10 cellular contexts compared by ENCODE assay signal in genomic region chr7:17275749-17276671, GRCh38. TPM values are rescaled to one million over a fixed set of nuclear protein-coding genes. Genes with fewer than 3 reads are reported as not detected.
DNase-seq lines count a peak whose midpoint lies in the region; ATAC-seq and TF ChIP-seq lines count a peak whose summit lies in the region.
"Had no signal": no experiment of that assay in that cellular context is flagged by ENCODE, and none has a peak within 500 bp of the region (broad histone marks: within the 10 kb centered on the region; RNA-seq: fewer than 3 reads in every experiment).

No MANE protein-coding gene starts in this region.

- H2BK120ac ChIP-seq in mesenchymal stem cell (ENCODE audit: low read depth, low read length) = no peak overlapping the region
- H2BK120ac ChIP-seq in neuronal stem cell (ENCODE audit: low read depth, low read length) = no peak overlapping the region

- H3K23ac ChIP-seq in mesenchymal stem cell (ENCODE audit: low read length in 2 of 2) (no peak overlapping the region), neuronal stem cell (ENCODE audit: low read depth, low read length, poor library complexity) (no peak overlapping the region)

- H2AK5ac ChIP-seq in mesenchymal stem cell (ENCODE audit: low read length, severe bottlenecking) = peak overlapping the region; percentile 94
- H2AK5ac ChIP-seq in neuronal stem cell (ENCODE audit: low read depth, low read length) = no peak overlapping the region

- H3K9ac ChIP-seq in mesenchymal stem cell (ENCODE audit: low read length) (peak overlapping the region; percentile 74), neuronal stem cell (ENCODE audit: low read depth, low read length, poor library complexity) (no peak overlapping the region)

- H3K4me3 ChIP-seq in choroid plexus epithelial cell (ENCODE audit: low read depth, low read length) (no peak overlapping the region), mesenchymal stem cell (ENCODE audit: insufficient read depth in 1 of 2, low read depth in 1 of 2, low read length in 2 of 2) (peak overlapping the region in 1 of 2 experiments; percentile 48), neuronal stem cell (ENCODE audit: low read length in 2 of 2) (no peak overlapping the region)

- H4K91ac ChIP-seq in mesenchymal stem cell (ENCODE audit: low read length) = no peak overlapping the region
- no peak overlapping the region for H4K91ac ChIP-seq in neuronal stem cell (ENCODE audit: low read depth, low read length, poor library complexity)

- H3K27me3 ChIP-seq in mesenchymal stem cell (ENCODE audit: control insufficient read depth in 1 of 2, insufficient read depth in 1 of 2, low read length in 2 of 2) (no peaks in the 10 kb centered on the region), neuronal stem cell (ENCODE audit: control insufficient read depth in 3 of 3, insufficient read depth in 3 of 3, low read depth in 1 of 3, low read length in 3 of 3) (no peaks in the 10 kb centered on the region)

- H4K8ac ChIP-seq in mesenchymal stem cell (ENCODE audit: low read length) (no peak overlapping the region), neuronal stem cell (ENCODE audit: low read depth, low read length) (no peak overlapping the region)

- H2AFZ ChIP-seq in mesenchymal stem cell (ENCODE audit: low read depth, low read length) (no peak overlapping the region), neuronal stem cell (ENCODE audit: low read length) (no peak overlapping the region)

- peaks cover 2% of the 10 kb centered on the region for H3K4me1 ChIP-seq in mesenchymal stem cell (ENCODE audit: control insufficient read depth, insufficient read depth, low read depth, low read length)
- H3K4me1 ChIP-seq in neuronal stem cell (ENCODE audit: control insufficient read depth in 2 of 2, insufficient read depth in 1 of 2, low read depth in 1 of 2, low read length in 2 of 2) = no peaks in the 10 kb centered on the region

- CTCF ChIA-PET in T-cell (lab: Charles Lee) = interaction anchor here in 1 of 2 donors (0.6 kb wide), 1 partner anchor 862 kb away, joined by 6 read pairs; no protein-coding TSS in a partner anchor

- H3K36me3 ChIP-seq in mesenchymal stem cell (ENCODE audit: control insufficient read depth in 1 of 2, insufficient read depth in 2 of 2, low read depth in 1 of 2, low read length in 2 of 2) (no peaks in the 10 kb centered on the region), neuronal stem cell (replicated peaks in 1 of 2; ENCODE audit: control insufficient read depth in 2 of 2, insufficient read depth in 2 of 2, low read length in 2 of 2) (no peaks in the 10 kb centered on the region)

- 36% methylated on average over 1 of the region's 4 CpGs for WGBS in mesenchymal stem cell
- no CpG with 5 or more reads among the region's 4 CpGs for WGBS in neuronal stem cell (ENCODE audit: extremely low coverage in 2 of 2, insufficient read length in 2 of 2, insufficient replicate concordance in 1 of 2), 2 donors

- H3K9me3 Mint-ChIP-seq in natural killer cell treated with Interleukin-12 subunit alpha and Interleukin-12 subunit beta and Interleukin-15 and Interleukin-18, amount 100 ng/mL, for 72 hours = peaks cover 13% of the 10 kb centered on the region
- no peaks in the 10 kb centered on the region for H3K9me3 Mint-ChIP-seq in natural killer cell
- H3K9me3 Mint-ChIP-seq in T-cell = peaks cover 0 to 8% (median 5%) of the 10 kb centered on the region in 3 donors

- H3K18ac ChIP-seq in mesenchymal stem cell (ENCODE audit: low read depth in 1 of 2, low read length in 2 of 2) = peak overlapping the region in 1 of 2 experiments; percentile 66
- no peak overlapping the region for H3K18ac ChIP-seq in neuronal stem cell (ENCODE audit: low read length)

- H3K36me3 Mint-ChIP-seq in natural killer cell treated with Interleukin-12 subunit alpha and Interleukin-12 subunit beta and Interleukin-15 and Interleukin-18, amount 100 ng/mL, for 72 hours = peaks cover 8% of the 10 kb centered on the region
- no peaks in the 10 kb centered on the region for H3K36me3 Mint-ChIP-seq in natural killer cell
- peaks cover 9% of the 10 kb centered on the region for H3K36me3 Mint-ChIP-seq in T-cell

- peaks cover 20% of the 10 kb centered on the region in 2 donors for H3K4me1 Mint-ChIP-seq in natural killer cell treated with Interleukin-12 subunit alpha and Interleukin-12 subunit beta and Interleukin-15 and Interleukin-18, amount 100 ng/mL, for 72 hours (ENCODE audit: low read depth in 2 of 2)
- H3K4me1 Mint-ChIP-seq in natural killer cell (peaks cover 13 to 16% of the 10 kb centered on the region in 2 donors), T-cell (peaks cover 12 to 18% (median 14%) of the 10 kb centered on the region in 3 donors)

- H3K9me3 ChIP-seq in mesenchymal stem cell (ENCODE audit: control insufficient read depth, low read length) (peaks cover 16% of the 10 kb centered on the region), neuronal stem cell (replicated peaks in 1 of 2; ENCODE audit: control insufficient read depth in 2 of 2, insufficient read depth in 1 of 2, low read depth in 1 of 2, low read length in 2 of 2) (peaks cover 2 to 6% of the 10 kb centered on the region in 2 donors)

- intact Hi-C loops in natural killer cell (cut with micrococcal nuclease) = no loop called here

- H2BK15ac ChIP-seq in mesenchymal stem cell (ENCODE audit: low read depth, poor library complexity, severe bottlenecking) (no peak overlapping the region), neuronal stem cell (ENCODE audit: low read length) (no peak overlapping the region)

- no peak for ATAC-seq in natural killer cell treated with Interleukin-12 subunit alpha and Interleukin-12 subunit beta and Interleukin-15 and Interleukin-18, amount 100 ng/mL, for 72 hours
- no peak for ATAC-seq in natural killer cell
- ATAC-seq in T-cell (replicated peaks in 1 of 4) = no peak
- no peak for ATAC-seq in GM18520 (IDR thresholded peaks at IDR 0.05; ENCODE audit: unreplicated experiment)

- peaks cover under 1 to 8% of the 10 kb centered on the region in 2 donors for H3K27me3 Mint-ChIP-seq in natural killer cell treated with Interleukin-12 subunit alpha and Interleukin-12 subunit beta and Interleukin-15 and Interleukin-18, amount 100 ng/mL, for 72 hours
- H3K27me3 Mint-ChIP-seq in natural killer cell (ENCODE audit: low read depth in 2 of 2) = peaks cover 0 to 10% of the 10 kb centered on the region in 2 donors
- no peaks in the 10 kb centered on the region for H3K27me3 Mint-ChIP-seq in T-cell

- peak overlapping the region; percentile 5 to 9 for H3K27ac Mint-ChIP-seq in natural killer cell treated with Interleukin-12 subunit alpha and Interleukin-12 subunit beta and Interleukin-15 and Interleukin-18, amount 100 ng/mL, for 72 hours
- H3K27ac Mint-ChIP-seq in natural killer cell (no peak overlapping the region), T-cell (no peak overlapping the region)

- H3K4me2 ChIP-seq in mesenchymal stem cell (ENCODE audit: low read length, poor library complexity, severe bottlenecking) = no peak overlapping the region
- H3K4me2 ChIP-seq in neuronal stem cell (ENCODE audit: insufficient read depth, low read length, poor library complexity, severe bottlenecking) = no peak overlapping the region

- no peak overlapping the region for H3K4me3 Mint-ChIP-seq in natural killer cell treated with Interleukin-12 subunit alpha and Interleukin-12 subunit beta and Interleukin-15 and Interleukin-18, amount 100 ng/mL, for 72 hours
- no peak overlapping the region for H3K4me3 Mint-ChIP-seq in natural killer cell
- no peak overlapping the region for H3K4me3 Mint-ChIP-seq in T-cell

- H2BK12ac ChIP-seq in mesenchymal stem cell (ENCODE audit: low read length in 2 of 2) (peak overlapping the region in 1 of 2 experiments; percentile 96), neuronal stem cell (ENCODE audit: low read length) (no peak overlapping the region)

- H3K27ac ChIP-seq in mesenchymal stem cell (ENCODE audit: low read length, poor library complexity, severe bottlenecking) (peak overlapping the region; percentile 99), neuronal stem cell (replicated peaks; ENCODE audit: low read length) (no peak overlapping the region)
- H3K27ac ChIP-seq: C4-2B had no signal

- TF ChIP-seq CTCF in natural killer cell (IDR thresholded peaks at IDR 0.05) = no peak
- TF ChIP-seq CTCF in choroid plexus epithelial cell (conservative IDR thresholded peaks at IDR 0.05; ENCODE audit: low read depth, low read length) = no peak

- H3K14ac ChIP-seq in mesenchymal stem cell (ENCODE audit: low read length in 2 of 2) (no peak overlapping the region), neuronal stem cell (ENCODE audit: low read length) (no peak overlapping the region)

- H2BK5ac ChIP-seq in mesenchymal stem cell (ENCODE audit: low read depth, low read length, poor library complexity, severe bottlenecking) (no peak overlapping the region), neuronal stem cell (ENCODE audit: low read length) (no peak overlapping the region)

- peaks cover 3% of the 10 kb centered on the region for H3K79me1 ChIP-seq in mesenchymal stem cell (replicated peaks; ENCODE audit: low read length, poor library complexity, severe bottlenecking)
- no peaks in the 10 kb centered on the region for H3K79me1 ChIP-seq in neuronal stem cell (ENCODE audit: low read depth, low read length)

- POLR2A ChIA-PET in T-cell (lab: Charles Lee) = no interaction called here

- no peak overlapping the region for H3K4ac ChIP-seq in mesenchymal stem cell (ENCODE audit: low read depth in 1 of 2, low read length in 2 of 2)
- no peak overlapping the region for H3K4ac ChIP-seq in neuronal stem cell (ENCODE audit: low read length)

- DNase-seq in natural killer cell treated with Interleukin-12 subunit alpha and Interleukin-12 subunit beta and Interleukin-15 and Interleukin-18, amount 100 ng/mL, for 72 hours (ENCODE audit: low spot score) = no peak
- DNase-seq in natural killer cell (no peak), choroid plexus epithelial cell (ENCODE audit: low read depth) (peak; percentile 96), mesenchymal stem cell (peak; percentile 78), neuronal stem cell (ENCODE audit: low spot score) (no peak), T-cell (no peak), ecto neural progenitor cell (ENCODE audit: low spot score) (no peak)
- DNase-seq: NCI-H524 treated with DMSO at 0.1 percent for 48 hours had no signal

RNA-seq across cellular contexts. Expression of gene AHR, which starts 22.4 kb away (rescaled TPM):
- 10 to 100 TPM; 36.5 to 40.8 TPM for total RNA-seq in natural killer cell treated with Interleukin-12 subunit alpha and Interleukin-12 subunit beta and Interleukin-15 and Interleukin-18, amount 100 ng/mL, for 72 hours
- total RNA-seq in natural killer cell (10 to 100 TPM; 20.7 to 54.7 (median 44.9) TPM), T-cell (10 to 100 TPM; 40.2 to 76.4 (median 52.5) TPM)
- polyA plus RNA-seq in mesenchymal stem cell (2013, experiment 1 of 2) = 143 TPM
- 140 TPM for polyA plus RNA-seq in mesenchymal stem cell (2013, experiment 2 of 2)
- 0.89 TPM for polyA plus RNA-seq in neuronal stem cell (2013, experiment 1 of 2)
- 1.00 TPM for polyA plus RNA-seq in neuronal stem cell (2013, experiment 2 of 2)

Comparison
In these comparisons a context has a peak if more than half of its experiments do, and no peak if none do; other contexts are left out.
1. H3K27ac Mint-ChIP-seq: peak in natural killer cell treated with Interleukin-12 subunit alpha and Interleukin-12 subunit beta and Interleukin-15 and Interleukin-18, amount 100 ng/mL, for 72 hours (2 of 2); none in natural killer cell (0 of 2) and T-cell (0 of 2).
2. DNase-seq: peak in choroid plexus epithelial cell (single experiment) and mesenchymal stem cell (single experiment); none in natural killer cell treated with Interleukin-12 subunit alpha and Interleukin-12 subunit beta and Interleukin-15 and Interleukin-18, amount 100 ng/mL, for 72 hours (single experiment), natural killer cell (single experiment), neuronal stem cell (single experiment), T-cell (0 of 34) and ecto neural progenitor cell (single experiment).